Comparison of ENCODE assay signal across 2 cellular contexts in genomic region chr7:143479055-143479766, GRCh38.
TF ChIP-seq lines count a peak whose summit lies in the region.

No MANE protein-coding gene starts in this region.

TF ChIP-seq in SK-N-SH treated with all-trans-retinoic acid at 6 μM for 48 hours, 23 proteins besides CTCF, POLR2A, EP300 and RAD21:
- TF ChIP-seq ZNF565 (CRISPR knock-in tag; conservative IDR thresholded peaks at IDR 0.05; ENCODE audit: low read depth) (no peak), CREB5 (CRISPR knock-in tag; IDR thresholded peaks at IDR 0.05; ENCODE audit: low read depth) (no peak), ZFP3 (CRISPR knock-in tag; IDR thresholded peaks at IDR 0.05) (no peak), OSR1 (CRISPR knock-in tag; IDR thresholded peaks at IDR 0.05) (no peak), TOX (CRISPR knock-in tag; IDR thresholded peaks at IDR 0.05; ENCODE audit: borderline replicate concordance) (no peak), CSDC2 (CRISPR knock-in tag; IDR thresholded peaks at IDR 0.05) (no peak), PPARA (CRISPR knock-in tag; IDR thresholded peaks at IDR 0.05; ENCODE audit: borderline replicate concordance) (no peak), ISL1 (CRISPR knock-in tag; IDR thresholded peaks at IDR 0.05) (no peak), POU6F1 (CRISPR knock-in tag; IDR thresholded peaks at IDR 0.05; ENCODE audit: borderline replicate concordance, low read depth) (no peak), SNAI2 (CRISPR knock-in tag; IDR thresholded peaks at IDR 0.05) (no peak), RARB (CRISPR knock-in tag; IDR thresholded peaks at IDR 0.05) (no peak), ZNF70 (CRISPR knock-in tag; IDR thresholded peaks at IDR 0.05) (no peak), ZC3H10 (CRISPR knock-in tag; IDR thresholded peaks at IDR 0.05) (no peak)

TF ChIP-seq in SK-N-SH, 30 proteins besides CTCF, POLR2A, EP300 and RAD21 (continued from another document):
- TF ChIP-seq EZH2phosphoT487 (IDR thresholded peaks at IDR 0.05; ENCODE audit: borderline replicate concordance, low read depth), result no peak
TF ChIP-seq in SK-N-SH: peak in this region for 0.
